2 cellular contexts compared by ENCODE assay signal in genomic region chr7:11707606-11708193, GRCh38.
TF ChIP-seq lines count a peak whose summit lies in the region.

No MANE protein-coding gene starts in this region.

TF ChIP-seq in liver, 16 proteins besides CTCF, POLR2A, EP300 and RAD21 (continued from another document):
- TF ChIP-seq NR2F2 (IDR thresholded peaks at IDR 0.05), result no peak
- TF ChIP-seq REST (IDR thresholded peaks at IDR 0.05), result no peak
- TF ChIP-seq HNF4A (conservative IDR thresholded peaks at IDR 0.05), result no peak
- TF ChIP-seq EGR1 (IDR thresholded peaks at IDR 0.05; ENCODE audit: low read depth in 2 of 2), result no peak

TF ChIP-seq in HepG2, 621 proteins besides CTCF, POLR2A, EP300 and RAD21 (continued from another document):
- no peak for TF ChIP-seq PRDM4 (CRISPR knock-in tag; IDR thresholded peaks at IDR 0.05; ENCODE audit: borderline replicate concordance)
- no peak for TF ChIP-seq POLR2AphosphoS5 (IDR thresholded peaks at IDR 0.05; ENCODE audit: low read depth, low read length)
- no peak for TF ChIP-seq SOX5 (CRISPR knock-in tag; IDR thresholded peaks at IDR 0.05; ENCODE audit: borderline replicate concordance)
- no peak for TF ChIP-seq DNMT1 (CRISPR knock-in tag; IDR thresholded peaks at IDR 0.05)
- no peak for TF ChIP-seq ATF6 (CRISPR knock-in tag; conservative IDR thresholded peaks at IDR 0.05)
- no peak for TF ChIP-seq SP4 (CRISPR knock-in tag; IDR thresholded peaks at IDR 0.05)
- TF ChIP-seq DBP (CRISPR knock-in tag; IDR thresholded peaks at IDR 0.05; ENCODE audit: not compliant biosample characterization), result no peak
